ENCODE assay signal across 9 cellular contexts in genomic region chr3:122572940-122573412, GRCh38. TPM values are rescaled to one million over a fixed set of nuclear protein-coding genes. Genes with fewer than 3 reads are reported as not detected.
DNase-seq lines count a peak whose midpoint lies in the region; ATAC-seq, FAIRE-seq and TF ChIP-seq lines count a peak whose summit lies in the region.
"Had no signal": no experiment of that assay in that cellular context is flagged by ENCODE, and none has a peak within 500 bp of the region (broad histone marks: within the 10 kb centered on the region; RNA-seq: fewer than 3 reads in every experiment).

No MANE protein-coding gene starts in this region.

- H3K9me2 ChIP-seq in PC-9 (ENCODE audit: insufficient read depth), result no peaks in the 10 kb centered on the region

- H3K4me3 ChIP-seq in PC-9 (no peak overlapping the region), parathyroid adenoma (ENCODE audit: low read depth, low read length) (no peak overlapping the region)
- H3K4me3 ChIP-seq: thyroid gland had no signal

- H3K27me3 ChIP-seq in CD4-positive, alpha-beta T cell (ENCODE audit: control insufficient read depth, insufficient read depth, low read length), result no peaks in the 10 kb centered on the region
- H3K27me3 ChIP-seq in PC-9 (ENCODE audit: insufficient read depth, low read depth), result no peaks in the 10 kb centered on the region
- H3K27me3 ChIP-seq in parathyroid adenoma (ENCODE audit: control insufficient read depth, insufficient read depth, low read length), result no peaks in the 10 kb centered on the region
- H3K27me3 ChIP-seq: thyroid gland had no signal

- H3K9ac ChIP-seq in parathyroid adenoma, result no peak overlapping the region

- no peaks in the 10 kb centered on the region for H3K27me3 Mint-ChIP-seq in CD4-positive, alpha-beta T cell

- POLR2A ChIA-PET in CD4-positive, alpha-beta T cell (lab: Charles Lee), result no interaction called here
- POLR2A ChIA-PET in PC-9 (lab: Charles Lee; ENCODE audit: unreplicated experiment), result no interaction called here

- H3K36me3 ChIP-seq in PC-9 (ENCODE audit: low read depth), result peaks cover 10% of the 10 kb centered on the region; the same call in 1 of the 2 replicates
- H3K36me3 ChIP-seq in parathyroid adenoma (ENCODE audit: control insufficient read depth, insufficient read depth, low read length), result no peaks in the 10 kb centered on the region

- no peak overlapping the region for H3K27ac ChIP-seq in CD4-positive, alpha-beta T cell (ENCODE audit: low read depth, low read length)
- peak overlapping the region; percentile 58 for H3K27ac ChIP-seq in PC-9
- peak overlapping the region; percentile 78 for H3K27ac ChIP-seq in parathyroid adenoma
- H3K27ac ChIP-seq: thyroid gland had no signal

- H3K4me2 ChIP-seq in PC-9, result peak overlapping the region; percentile 27
- no peak overlapping the region for H3K4me2 ChIP-seq in parathyroid adenoma (ENCODE audit: low read length)

- no TSS peak for BruUV-seq in PC-9 (replicated peaks; lab: Mats Ljungman, UMichigan)

- DNase-seq in CD4-positive, alpha-beta T cell, result peak in 3 of 10 experiments; percentile 4 to 24 (median 6)
- DNase-seq in H4 (ENCODE audit: low spot score), result peak; percentile 69
- DNase-seq in PC-9, result peak; percentile 74 to 89
- peak; percentile 61 for DNase-seq in dermis blood vessel endothelial cell
- DNase-seq in globus pallidus (ENCODE audit: low spot score), result no peak
- no peak for DNase-seq in D721Med (ENCODE audit: insufficient read length, low spot score)
- DNase-seq in mesenteric fat pad (ENCODE audit: low spot score), result no peak

- H3K9me3 Mint-ChIP-seq in CD4-positive, alpha-beta T cell, result no peaks in the 10 kb centered on the region

- CTCF ChIA-PET in CD4-positive, alpha-beta T cell (lab: Charles Lee), result no interaction called here
- CTCF ChIA-PET in PC-9 (lab: Charles Lee), result no interaction called here

- H3F3A ChIP-seq in PC-9 (ENCODE audit: insufficient read depth, low read depth), result peaks cover 24% of the 10 kb centered on the region

- peaks cover 65% of the 10 kb centered on the region for H3K4me1 Mint-ChIP-seq in CD4-positive, alpha-beta T cell (ENCODE audit: low read depth)

- peak overlapping the region; percentile 67 for H3K27ac Mint-ChIP-seq in CD4-positive, alpha-beta T cell

- H3K4me3 Mint-ChIP-seq in CD4-positive, alpha-beta T cell, result peak overlapping the region; percentile 50

- FAIRE-seq in D721Med (lab: Jason Lieb, UNC), result no peak

- no peak for ATAC-seq in CD4-positive, alpha-beta T cell (ENCODE audit: poor library complexity)

- TF ChIP-seq CTCF in CD4-positive, alpha-beta T cell (IDR thresholded peaks at IDR 0.05), result no peak
- TF ChIP-seq CTCF in PC-9 (conservative IDR thresholded peaks at IDR 0.05) (no peak), parathyroid adenoma (IDR thresholded peaks at IDR 0.05) (no peak), D721Med (IDR thresholded peaks at IDR 0.05; ENCODE audit: insufficient read depth, missing control alignments) (no peak)

- H3K36me3 Mint-ChIP-seq in CD4-positive, alpha-beta T cell (ENCODE audit: low read depth), result peaks cover 65% of the 10 kb centered on the region

- intact Hi-C loops in CD4-positive, alpha-beta T cell (cut with DNase I, micrococcal nuclease), result no loop called here
- intact Hi-C loops in PC-9 (cut with micrococcal nuclease; ENCODE audit: unreplicated experiment), result no loop called here

- no peaks in the 10 kb centered on the region for H4K20me1 ChIP-seq in PC-9 (ENCODE audit: insufficient read depth)

- H3K79me2 ChIP-seq in PC-9 (ENCODE audit: low read depth) (no peaks in the 10 kb centered on the region), parathyroid adenoma (no peaks in the 10 kb centered on the region)

- H3K9me3 ChIP-seq in CD4-positive, alpha-beta T cell (ENCODE audit: control insufficient read depth, low read length), result no peaks in the 10 kb centered on the region
- H3K9me3 ChIP-seq in PC-9 (ENCODE audit: insufficient read depth, low read depth) (peaks cover 9% of the 10 kb centered on the region; the same call in 1 of the 2 replicates), parathyroid adenoma (ENCODE audit: control insufficient read depth, low read length) (no peaks in the 10 kb centered on the region)
- H3K9me3 ChIP-seq: thyroid gland had no signal

- H2AFZ ChIP-seq in PC-9 (no peak overlapping the region), parathyroid adenoma (peak overlapping the region; percentile 56)

- H3K4me1 ChIP-seq in PC-9 (replicated peaks; ENCODE audit: insufficient read depth) (peaks cover 17% of the 10 kb centered on the region), parathyroid adenoma (peaks cover 28% of the 10 kb centered on the region)

RNA-seq across cellular contexts. Expression of gene PARP15, which starts 4.5 kb away (rescaled TPM):
- 10 to 100 TPM; 41.6 to 41.8 TPM for total RNA-seq in CD4-positive, alpha-beta T cell
- total RNA-seq in H4 (2014; rRNA removed; shearing (Covaris generic)), result not detected in 2 replicates
- total RNA-seq in PC-9 (2021) (0.07 and 0.13 TPM in 2 replicates), dermis blood vessel endothelial cell (0.17 and 0.47 TPM in 2 replicates), mesenteric fat pad (2.9 TPM)

RNA-seq across cellular contexts. Expression of gene DTX3L, which starts 8.8 kb away (rescaled TPM):
- total RNA-seq in CD4-positive, alpha-beta T cell, result 10 to 100 TPM; 15.4 to 18.6 TPM
- 45.9 and 53.2 TPM in 2 replicates for total RNA-seq in H4 (2014; rRNA removed; shearing (Covaris generic))
- total RNA-seq in PC-9 (2021), result 30.0 and 41.7 TPM in 2 replicates
- 23.8 and 36.4 TPM in 2 replicates for total RNA-seq in dermis blood vessel endothelial cell
- 41.6 TPM for total RNA-seq in mesenteric fat pad

RNA-seq across cellular contexts. Expression of gene PARP9, which starts 8.9 kb away (rescaled TPM):
- total RNA-seq in CD4-positive, alpha-beta T cell, result 10 to 100 TPM; 13.2 to 14.4 TPM
- total RNA-seq in H4 (2014; rRNA removed; shearing (Covaris generic)), result 57.9 and 67.5 TPM in 2 replicates
- total RNA-seq in PC-9 (2021) (15.0 and 21.1 TPM in 2 replicates), dermis blood vessel endothelial cell (23.0 and 23.4 TPM in 2 replicates), mesenteric fat pad (39.6 TPM)

RNA-seq across cellular contexts. Expression of gene KPNA1, which starts 58.2 kb away (rescaled TPM):
- 10 to 100 TPM; 46.2 to 49.8 TPM for total RNA-seq in CD4-positive, alpha-beta T cell
- total RNA-seq in H4 (2014; rRNA removed; shearing (Covaris generic)), result 43.5 and 67.2 TPM in 2 replicates
- total RNA-seq in PC-9 (2021) (78.2 and 89.2 TPM in 2 replicates), dermis blood vessel endothelial cell (36.4 and 63.3 TPM in 2 replicates), mesenteric fat pad (107 TPM)

Comparison
In these comparisons a context has a peak if more than half of its experiments do, and no peak if none do; other contexts are left out.
1. DNase-seq: peak in H4 (single experiment), PC-9 (2 of 2) and dermis blood vessel endothelial cell (single experiment); none in globus pallidus (single experiment), D721Med (single experiment) and mesenteric fat pad (single experiment).
2. RNA of gene PARP15, which starts 4.5 kb away (total RNA-seq): 41.6 to 41.8 TPM in CD4-positive, alpha-beta T cell; 2.9 TPM in mesenteric fat pad (single experiment), 0.17 to 0.47 TPM in dermis blood vessel endothelial cell, 0.07 to 0.13 TPM in PC-9 and not detected in H4; every median in the first group is over 10 times any median in the second.